ENCODE assay signal across 26 cellular contexts in the genomic region with DNA sequence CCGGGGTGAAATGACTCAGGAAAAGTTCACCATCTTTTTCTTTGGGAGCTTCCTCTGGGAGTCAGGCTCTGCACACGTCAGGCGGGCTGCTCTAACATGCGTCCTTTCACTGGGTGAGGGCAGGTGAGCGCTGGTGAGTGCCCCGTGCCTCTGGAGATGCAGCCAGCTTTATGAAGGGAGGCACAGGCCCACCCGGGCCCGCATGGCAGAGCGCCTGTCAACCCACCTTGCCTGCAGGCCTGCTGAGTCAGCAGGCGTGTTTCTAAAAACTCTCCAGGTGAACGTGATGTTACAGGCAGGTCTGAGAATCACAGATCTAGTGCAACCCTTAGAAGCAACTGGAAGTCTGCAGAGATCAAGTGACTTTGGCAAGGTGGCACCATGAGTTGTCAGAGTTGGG.
"Had no signal": no experiment of that assay in that cellular context is flagged by ENCODE, and none has a peak within 500 bp of the region (broad histone marks: within the 10 kb centered on the region; RNA-seq: fewer than 3 reads in every experiment).

No MANE protein-coding gene starts in this region.

- H3K36me3 ChIP-seq: neural progenitor cell had no signal

- H3K4me2 ChIP-seq: neural progenitor cell, smooth muscle cell had no signal

- H3K9me3 ChIP-seq: gastrocnemius medialis, thyroid gland, upper lobe of right lung had no signal

- ATAC-seq: activated naive CD4-positive, alpha-beta T cell treated with anti-CD3 and anti-CD28 coated beads, Interleukin-2, amount 50 U/mL, for 72 hours; esophagus mucosa; gastrocnemius medialis; naive thymus-derived CD4-positive, alpha-beta T cell; sciatic nerve; SK-N-SH treated with all-trans-retinoic acid at 6 μM for 48 hours; T-cell; upper lobe of right lung had no signal

- H3K4me1 Mint-ChIP-seq: brain; naive thymus-derived CD4-positive, alpha-beta T cell; neural progenitor cell had no signal

- H3K4me3 Mint-ChIP-seq: activated B cell treated with CpG ODN at 0.5 μM for 24 hours; activated T-helper 1 cell treated with anti-CD3 and anti-CD28 coated beads, Interleukin-12 subunit alpha, Interleukin-12 subunit beta, Interleukin-2, Interleukin-4 antibody, amounts not matched to agents 30 ng/mL and 10 ng/mL and 1 ng/mL, durations not matched to agents 14 hours and 24 hours and 36 hours; brain; naive thymus-derived CD4-positive, alpha-beta T cell; neural progenitor cell; T-cell had no signal

- DNase-seq: activated B cell treated with CpG ODN at 0.5 μM for 24 hours; activated CD4-positive, alpha-beta T cell treated with anti-CD3 and anti-CD28 coated beads for 4 hours; activated CD4-positive, alpha-beta T cell treated with anti-CD3 and anti-CD28 coated beads, Interleukin-2, amount 50 U/mL, for 48 hours; activated CD8-positive, alpha-beta memory T cell treated with anti-CD3 and anti-CD28 coated beads, Interleukin-2, amount 50 U/mL, for 48 hours; aorta; caudate nucleus; dermis blood vessel endothelial cell; effector CD8-positive, alpha-beta T cell; gastrocnemius medialis; hippocampal formation; naive thymus-derived CD4-positive, alpha-beta T cell; stimulated activated CD4-positive, alpha-beta T cell treated with anti-CD3 and anti-CD28 coated beads, Interleukin-4, amount 100 ng/mL, for 1 hour; stimulated activated naive CD4-positive, alpha-beta T cell; substantia nigra; T-cell; T1000; thyroid gland; upper lobe of right lung had no signal

- H3K27ac Mint-ChIP-seq: activated B cell treated with CpG ODN at 0.5 μM for 24 hours; activated T-helper 1 cell treated with anti-CD3 and anti-CD28 coated beads, Interleukin-12 subunit alpha, Interleukin-12 subunit beta, Interleukin-2, Interleukin-4 antibody, amounts not matched to agents 30 ng/mL and 10 ng/mL and 1 ng/mL, durations not matched to agents 14 hours and 24 hours and 36 hours; naive thymus-derived CD4-positive, alpha-beta T cell; neural progenitor cell; T-cell had no signal

- H3K4me1 ChIP-seq: gastrocnemius medialis, neural progenitor cell, upper lobe of right lung had no signal

- H3K27me3 ChIP-seq: gastrocnemius medialis, neural progenitor cell, thyroid gland, upper lobe of right lung had no signal

- H3K9ac ChIP-seq: neural progenitor cell had no signal

- H2AFZ ChIP-seq: neural progenitor cell had no signal

- H3K27me3 Mint-ChIP-seq: activated B cell treated with CpG ODN at 0.5 μM for 24 hours; brain; naive thymus-derived CD4-positive, alpha-beta T cell; T-cell had no signal

- H3K4me3 ChIP-seq: gastrocnemius medialis, neural progenitor cell, smooth muscle cell, thyroid gland, upper lobe of right lung had no signal

- H3K9me3 Mint-ChIP-seq: activated B cell treated with CpG ODN at 0.5 μM for 24 hours; activated naive CD4-positive, alpha-beta T cell treated with anti-CD3 and anti-CD28 coated beads, Interleukin-2, amount 50 U/mL, for 72 hours; activated T-helper 1 cell treated with anti-CD3 and anti-CD28 coated beads, Interleukin-12 subunit alpha, Interleukin-12 subunit beta, Interleukin-2, Interleukin-4 antibody, amounts not matched to agents 30 ng/mL and 10 ng/mL and 1 ng/mL, durations not matched to agents 14 hours and 24 hours and 36 hours; brain; naive thymus-derived CD4-positive, alpha-beta T cell; neural progenitor cell; T-cell had no signal

- H3K27ac ChIP-seq: gastrocnemius medialis, neural progenitor cell, thyroid gland, upper lobe of right lung had no signal
